In the genomic region with DNA sequence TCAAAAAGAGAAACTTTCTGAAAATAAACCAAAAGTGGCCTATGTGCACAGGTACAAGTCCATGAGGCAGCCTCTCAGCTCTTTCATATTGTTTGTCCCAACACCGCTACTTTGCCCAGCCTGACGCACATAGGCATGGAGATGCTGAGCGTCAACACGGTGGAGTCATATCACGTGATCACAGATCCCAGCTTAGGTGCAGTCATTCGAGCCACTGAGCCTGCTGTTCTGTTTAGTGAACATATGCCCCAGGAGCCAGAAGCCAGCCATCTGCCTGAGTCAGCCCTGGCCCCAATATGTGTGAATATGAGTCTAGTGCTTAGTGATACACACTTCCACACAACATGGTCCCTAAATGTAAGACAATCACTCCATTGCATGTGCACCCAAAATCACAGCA, we compare ENCODE assay signal across 1 cellular context.
TF ChIP-seq lines count a peak whose summit lies in the region.

No MANE protein-coding gene starts in this region.

TF ChIP-seq in K562, 482 proteins besides CTCF, POLR2A, EP300 and RAD21 (continued from another document):
- TF ChIP-seq, protein P1, sequence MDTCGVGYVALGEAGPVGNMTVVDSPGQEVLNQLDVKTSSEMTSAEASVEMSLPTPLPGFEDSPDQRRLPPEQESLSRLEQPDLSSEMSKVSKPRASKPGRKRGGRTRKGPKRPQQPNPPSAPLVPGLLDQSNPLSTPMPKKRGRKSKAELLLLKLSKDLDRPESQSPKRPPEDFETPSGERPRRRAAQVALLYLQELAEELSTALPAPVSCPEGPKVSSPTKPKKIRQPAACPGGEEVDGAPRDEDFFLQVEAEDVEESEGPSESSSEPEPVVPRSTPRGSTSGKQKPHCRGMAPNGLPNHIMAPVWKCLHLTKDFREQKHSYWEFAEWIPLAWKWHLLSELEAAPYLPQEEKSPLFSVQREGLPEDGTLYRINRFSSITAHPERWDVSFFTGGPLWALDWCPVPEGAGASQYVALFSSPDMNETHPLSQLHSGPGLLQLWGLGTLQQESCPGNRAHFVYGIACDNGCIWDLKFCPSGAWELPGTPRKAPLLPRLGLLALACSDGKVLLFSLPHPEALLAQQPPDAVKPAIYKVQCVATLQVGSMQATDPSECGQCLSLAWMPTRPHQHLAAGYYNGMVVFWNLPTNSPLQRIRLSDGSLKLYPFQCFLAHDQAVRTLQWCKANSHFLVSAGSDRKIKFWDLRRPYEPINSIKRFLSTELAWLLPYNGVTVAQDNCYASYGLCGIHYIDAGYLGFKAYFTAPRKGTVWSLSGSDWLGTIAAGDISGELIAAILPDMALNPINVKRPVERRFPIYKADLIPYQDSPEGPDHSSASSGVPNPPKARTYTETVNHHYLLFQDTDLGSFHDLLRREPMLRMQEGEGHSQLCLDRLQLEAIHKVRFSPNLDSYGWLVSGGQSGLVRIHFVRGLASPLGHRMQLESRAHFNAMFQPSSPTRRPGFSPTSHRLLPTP (IDR thresholded peaks at IDR 0.05; ENCODE audit: borderline replicate concordance, extremely low read depth, insufficient read length): no peak
- TF ChIP-seq ZNF24 (IDR thresholded peaks at IDR 0.05) (no peak), FOXM1 (IDR thresholded peaks at IDR 0.05; ENCODE audit: low read depth) (no peak), FOXM1 (CRISPR knock-in tag; IDR thresholded peaks at IDR 0.05; ENCODE audit: low read depth) (no peak), CAMTA2 (CRISPR knock-in tag; conservative IDR thresholded peaks at IDR 0.05) (no peak), TBP (optimal IDR thresholded peaks at IDR 0.05; ENCODE audit: low read depth, low read length) (no peak), CHCHD3 (CRISPR knock-in tag; IDR thresholded peaks at IDR 0.05) (no peak), CBFA2T2 (conservative IDR thresholded peaks at IDR 0.05) (peak; percentile 34), ZNF133 (CRISPR knock-in tag; IDR thresholded peaks at IDR 0.05) (no peak), IFI16 (CRISPR knock-in tag; IDR thresholded peaks at IDR 0.05) (no peak), CHD4 (IDR thresholded peaks at IDR 0.05; ENCODE audit: insufficient read depth, insufficient replicate concordance, low read depth, low read length, poor library complexity, severe bottlenecking) (no peak), NELFE (IDR thresholded peaks at IDR 0.05; ENCODE audit: insufficient read depth, insufficient read length) (no peak), ZNF316 (IDR thresholded peaks at IDR 0.05) (no peak), SLC30A9 (CRISPR knock-in tag; IDR thresholded peaks at IDR 0.05) (no peak), KAT2B (IDR thresholded peaks at IDR 0.05; ENCODE audit: low read depth, low read length) (no peak), ARID4B (CRISPR knock-in tag; IDR thresholded peaks at IDR 0.05) (no peak), ILK (tag; IDR thresholded peaks at IDR 0.05; ENCODE audit: borderline replicate concordance, low read depth) (no peak), RBM17 (IDR thresholded peaks at IDR 0.05; ENCODE audit: borderline replicate concordance, low read depth, low read length) (no peak), NCOR1 (IDR thresholded peaks at IDR 0.05) (no peak), NFRKB (IDR thresholded peaks at IDR 0.05; ENCODE audit: low read depth) (no peak), MTA1 (IDR thresholded peaks at IDR 0.05; ENCODE audit: borderline replicate concordance) (no peak), FOS (IDR thresholded peaks at IDR 0.05; ENCODE audit: extremely low read depth, insufficient read length) (no peak), ERF (CRISPR knock-in tag; IDR thresholded peaks at IDR 0.05) (no peak), CBX3 (IDR thresholded peaks at IDR 0.05; ENCODE audit: borderline replicate concordance in 1 of 2, low read length in 2 of 2) (no peak)
- TF ChIP-seq, protein P2, sequence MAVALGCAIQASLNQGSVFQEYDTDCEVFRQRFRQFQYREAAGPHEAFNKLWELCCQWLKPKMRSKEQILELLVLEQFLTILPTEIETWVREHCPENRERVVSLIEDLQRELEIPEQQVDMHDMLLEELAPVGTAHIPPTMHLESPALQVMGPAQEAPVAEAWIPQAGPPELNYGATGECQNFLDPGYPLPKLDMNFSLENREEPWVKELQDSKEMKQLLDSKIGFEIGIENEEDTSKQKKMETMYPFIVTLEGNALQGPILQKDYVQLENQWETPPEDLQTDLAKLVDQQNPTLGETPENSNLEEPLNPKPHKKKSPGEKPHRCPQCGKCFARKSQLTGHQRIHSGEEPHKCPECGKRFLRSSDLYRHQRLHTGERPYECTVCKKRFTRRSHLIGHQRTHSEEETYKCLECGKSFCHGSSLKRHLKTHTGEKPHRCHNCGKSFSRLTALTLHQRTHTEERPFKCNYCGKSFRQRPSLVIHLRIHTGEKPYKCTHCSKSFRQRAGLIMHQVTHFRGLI (CRISPR knock-in tag; IDR thresholded peaks at IDR 0.05): no peak
- TF ChIP-seq, protein P3, sequence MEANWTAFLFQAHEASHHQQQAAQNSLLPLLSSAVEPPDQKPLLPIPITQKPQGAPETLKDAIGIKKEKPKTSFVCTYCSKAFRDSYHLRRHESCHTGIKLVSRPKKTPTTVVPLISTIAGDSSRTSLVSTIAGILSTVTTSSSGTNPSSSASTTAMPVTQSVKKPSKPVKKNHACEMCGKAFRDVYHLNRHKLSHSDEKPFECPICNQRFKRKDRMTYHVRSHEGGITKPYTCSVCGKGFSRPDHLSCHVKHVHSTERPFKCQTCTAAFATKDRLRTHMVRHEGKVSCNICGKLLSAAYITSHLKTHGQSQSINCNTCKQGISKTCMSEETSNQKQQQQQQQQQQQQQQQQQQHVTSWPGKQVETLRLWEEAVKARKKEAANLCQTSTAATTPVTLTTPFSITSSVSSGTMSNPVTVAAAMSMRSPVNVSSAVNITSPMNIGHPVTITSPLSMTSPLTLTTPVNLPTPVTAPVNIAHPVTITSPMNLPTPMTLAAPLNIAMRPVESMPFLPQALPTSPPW (CRISPR knock-in tag; IDR thresholded peaks at IDR 0.05): no peak
- TF ChIP-seq, protein P4, sequence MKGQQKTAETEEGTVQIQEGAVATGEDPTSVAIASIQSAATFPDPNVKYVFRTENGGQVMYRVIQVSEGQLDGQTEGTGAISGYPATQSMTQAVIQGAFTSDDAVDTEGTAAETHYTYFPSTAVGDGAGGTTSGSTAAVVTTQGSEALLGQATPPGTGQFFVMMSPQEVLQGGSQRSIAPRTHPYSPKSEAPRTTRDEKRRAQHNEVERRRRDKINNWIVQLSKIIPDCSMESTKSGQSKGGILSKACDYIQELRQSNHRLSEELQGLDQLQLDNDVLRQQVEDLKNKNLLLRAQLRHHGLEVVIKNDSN (CRISPR knock-in tag; IDR thresholded peaks at IDR 0.05): peak; percentile 26; the same call in 1 of the 2 replicates
- TF ChIP-seq, protein P5, sequence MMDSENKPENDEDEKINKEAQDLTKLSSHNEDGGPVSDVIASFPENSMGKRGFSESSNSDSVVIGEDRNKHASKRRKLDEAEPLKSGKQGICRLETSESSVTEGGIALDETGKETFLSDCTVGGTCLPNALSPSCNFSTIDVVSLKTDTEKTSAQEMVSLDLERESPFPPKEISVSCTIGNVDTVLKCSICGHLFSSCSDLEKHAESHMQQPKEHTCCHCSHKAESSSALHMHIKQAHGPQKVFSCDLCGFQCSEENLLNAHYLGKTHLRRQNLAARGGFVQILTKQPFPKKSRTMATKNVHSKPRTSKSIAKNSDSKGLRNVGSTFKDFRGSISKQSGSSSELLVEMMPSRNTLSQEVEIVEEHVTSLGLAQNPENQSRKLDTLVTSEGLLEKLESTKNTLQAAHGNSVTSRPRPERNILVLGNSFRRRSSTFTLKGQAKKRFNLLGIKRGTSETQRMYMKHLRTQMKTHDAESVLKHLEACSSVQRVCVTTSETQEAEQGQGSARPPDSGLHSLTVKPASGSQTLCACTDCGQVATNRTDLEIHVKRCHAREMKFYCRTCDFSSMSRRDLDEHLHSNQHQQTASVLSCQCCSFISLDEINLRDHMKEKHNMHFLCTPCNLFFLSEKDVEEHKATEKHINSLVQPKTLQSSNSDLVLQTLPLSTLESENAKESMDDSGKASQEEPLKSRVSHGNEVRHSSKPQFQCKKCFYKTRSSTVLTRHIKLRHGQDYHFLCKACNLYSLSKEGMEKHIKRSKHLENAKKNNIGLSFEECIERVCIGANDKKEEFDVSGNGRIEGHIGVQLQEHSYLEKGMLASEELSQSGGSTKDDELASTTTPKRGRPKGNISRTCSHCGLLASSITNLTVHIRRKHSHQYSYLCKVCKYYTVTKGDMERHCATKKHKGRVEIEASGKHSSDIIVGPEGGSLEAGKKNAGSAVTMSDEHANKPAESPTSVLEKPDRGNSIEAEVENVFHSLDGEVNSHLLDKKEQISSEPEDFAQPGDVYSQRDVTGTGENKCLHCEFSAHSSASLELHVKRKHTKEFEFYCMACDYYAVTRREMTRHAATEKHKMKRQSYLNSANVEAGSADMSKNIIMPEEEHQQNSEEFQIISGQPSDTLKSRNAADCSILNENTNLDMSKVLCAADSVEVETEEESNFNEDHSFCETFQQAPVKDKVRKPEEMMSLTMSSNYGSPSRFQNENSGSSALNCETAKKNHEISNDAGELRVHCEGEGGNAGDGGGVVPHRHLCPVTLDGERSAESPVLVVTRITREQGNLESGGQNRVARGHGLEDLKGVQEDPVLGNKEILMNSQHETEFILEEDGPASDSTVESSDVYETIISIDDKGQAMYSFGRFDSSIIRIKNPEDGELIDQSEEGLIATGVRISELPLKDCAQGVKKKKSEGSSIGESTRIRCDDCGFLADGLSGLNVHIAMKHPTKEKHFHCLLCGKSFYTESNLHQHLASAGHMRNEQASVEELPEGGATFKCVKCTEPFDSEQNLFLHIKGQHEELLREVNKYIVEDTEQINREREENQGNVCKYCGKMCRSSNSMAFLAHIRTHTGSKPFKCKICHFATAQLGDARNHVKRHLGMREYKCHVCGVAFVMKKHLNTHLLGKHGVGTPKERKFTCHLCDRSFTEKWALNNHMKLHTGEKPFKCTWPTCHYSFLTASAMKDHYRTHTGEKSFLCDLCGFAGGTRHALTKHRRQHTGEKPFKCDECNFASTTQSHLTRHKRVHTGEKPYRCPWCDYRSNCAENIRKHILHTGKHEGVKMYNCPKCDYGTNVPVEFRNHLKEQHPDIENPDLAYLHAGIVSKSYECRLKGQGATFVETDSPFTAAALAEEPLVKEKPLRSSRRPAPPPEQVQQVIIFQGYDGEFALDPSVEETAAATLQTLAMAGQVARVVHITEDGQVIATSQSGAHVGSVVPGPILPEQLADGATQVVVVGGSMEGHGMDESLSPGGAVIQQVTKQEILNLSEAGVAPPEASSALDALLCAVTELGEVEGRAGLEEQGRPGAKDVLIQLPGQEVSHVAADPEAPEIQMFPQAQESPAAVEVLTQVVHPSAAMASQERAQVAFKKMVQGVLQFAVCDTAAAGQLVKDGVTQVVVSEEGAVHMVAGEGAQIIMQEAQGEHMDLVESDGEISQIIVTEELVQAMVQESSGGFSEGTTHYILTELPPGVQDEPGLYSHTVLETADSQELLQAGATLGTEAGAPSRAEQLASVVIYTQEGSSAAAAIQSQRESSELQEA (IDR thresholded peaks at IDR 0.05; ENCODE audit: low read depth): no peak
- TF ChIP-seq, protein P6, sequence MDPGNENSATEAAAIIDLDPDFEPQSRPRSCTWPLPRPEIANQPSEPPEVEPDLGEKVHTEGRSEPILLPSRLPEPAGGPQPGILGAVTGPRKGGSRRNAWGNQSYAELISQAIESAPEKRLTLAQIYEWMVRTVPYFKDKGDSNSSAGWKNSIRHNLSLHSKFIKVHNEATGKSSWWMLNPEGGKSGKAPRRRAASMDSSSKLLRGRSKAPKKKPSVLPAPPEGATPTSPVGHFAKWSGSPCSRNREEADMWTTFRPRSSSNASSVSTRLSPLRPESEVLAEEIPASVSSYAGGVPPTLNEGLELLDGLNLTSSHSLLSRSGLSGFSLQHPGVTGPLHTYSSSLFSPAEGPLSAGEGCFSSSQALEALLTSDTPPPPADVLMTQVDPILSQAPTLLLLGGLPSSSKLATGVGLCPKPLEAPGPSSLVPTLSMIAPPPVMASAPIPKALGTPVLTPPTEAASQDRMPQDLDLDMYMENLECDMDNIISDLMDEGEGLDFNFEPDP (CRISPR knock-in tag; IDR thresholded peaks at IDR 0.05): no peak
- TF ChIP-seq, protein P7, sequence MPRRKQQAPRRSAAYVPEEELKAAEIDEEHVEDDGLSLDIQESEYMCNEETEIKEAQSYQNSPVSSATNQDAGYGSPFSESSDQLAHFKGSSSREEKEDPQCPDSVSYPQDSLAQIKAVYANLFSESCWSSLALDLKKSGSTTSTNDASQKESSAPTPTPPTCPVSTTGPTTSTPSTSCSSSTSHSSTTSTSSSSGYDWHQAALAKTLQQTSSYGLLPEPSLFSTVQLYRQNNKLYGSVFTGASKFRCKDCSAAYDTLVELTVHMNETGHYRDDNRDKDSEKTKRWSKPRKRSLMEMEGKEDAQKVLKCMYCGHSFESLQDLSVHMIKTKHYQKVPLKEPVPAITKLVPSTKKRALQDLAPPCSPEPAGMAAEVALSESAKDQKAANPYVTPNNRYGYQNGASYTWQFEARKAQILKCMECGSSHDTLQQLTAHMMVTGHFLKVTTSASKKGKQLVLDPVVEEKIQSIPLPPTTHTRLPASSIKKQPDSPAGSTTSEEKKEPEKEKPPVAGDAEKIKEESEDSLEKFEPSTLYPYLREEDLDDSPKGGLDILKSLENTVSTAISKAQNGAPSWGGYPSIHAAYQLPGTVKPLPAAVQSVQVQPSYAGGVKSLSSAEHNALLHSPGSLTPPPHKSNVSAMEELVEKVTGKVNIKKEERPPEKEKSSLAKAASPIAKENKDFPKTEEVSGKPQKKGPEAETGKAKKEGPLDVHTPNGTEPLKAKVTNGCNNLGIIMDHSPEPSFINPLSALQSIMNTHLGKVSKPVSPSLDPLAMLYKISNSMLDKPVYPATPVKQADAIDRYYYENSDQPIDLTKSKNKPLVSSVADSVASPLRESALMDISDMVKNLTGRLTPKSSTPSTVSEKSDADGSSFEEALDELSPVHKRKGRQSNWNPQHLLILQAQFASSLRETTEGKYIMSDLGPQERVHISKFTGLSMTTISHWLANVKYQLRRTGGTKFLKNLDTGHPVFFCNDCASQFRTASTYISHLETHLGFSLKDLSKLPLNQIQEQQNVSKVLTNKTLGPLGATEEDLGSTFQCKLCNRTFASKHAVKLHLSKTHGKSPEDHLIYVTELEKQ (CRISPR knock-in tag; IDR thresholded peaks at IDR 0.05): no peak
